Comparison of ENCODE assay signal across 1 cellular context in the genomic region with DNA sequence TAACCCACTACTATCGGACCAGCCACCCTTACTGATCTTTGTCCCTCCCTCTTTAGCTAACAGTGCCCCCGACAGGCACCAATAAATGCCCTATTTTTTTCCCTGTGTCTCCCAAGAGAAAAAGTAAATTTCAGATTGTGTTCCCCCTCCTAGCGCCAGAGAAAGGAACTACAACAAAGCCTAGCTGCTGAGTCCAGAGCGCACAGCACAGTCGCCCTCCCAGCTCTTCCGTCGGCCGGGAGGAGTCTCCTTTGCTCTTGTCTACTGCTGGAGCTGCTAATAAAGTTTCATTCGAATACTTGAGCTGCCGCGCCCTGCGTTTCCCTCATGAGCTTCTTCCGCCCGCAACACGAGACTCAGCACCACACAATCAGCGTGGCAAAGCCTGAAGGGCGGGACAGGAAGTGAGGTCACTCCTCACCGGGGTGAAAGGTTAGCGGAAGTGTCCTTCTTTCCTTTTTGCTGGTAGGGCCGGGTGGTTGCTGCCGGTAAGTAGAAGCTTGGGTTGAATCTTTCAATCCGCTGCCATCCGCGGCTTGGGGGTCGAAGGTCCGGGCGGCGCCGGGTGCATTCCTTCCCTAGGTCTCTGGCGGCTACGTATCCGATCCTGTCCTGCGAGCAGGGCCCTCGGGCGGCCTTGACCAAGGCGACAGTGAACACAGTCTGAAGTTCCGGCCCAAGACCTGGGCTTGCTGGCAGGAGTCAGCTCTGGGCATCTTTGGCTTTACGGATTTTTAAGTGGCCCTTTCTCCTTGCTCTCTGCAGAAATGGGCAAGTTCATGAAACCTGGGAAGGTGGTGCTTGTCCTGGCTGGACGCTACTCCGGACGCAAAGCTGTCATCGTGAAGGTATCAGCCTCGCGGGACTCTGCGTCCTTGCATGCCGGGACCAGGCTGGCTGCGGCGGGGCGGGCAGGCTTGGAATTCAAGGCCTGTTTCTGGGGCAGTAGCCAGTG.
TF ChIP-seq lines count a peak whose summit lies in the region.

A gene (plus strand): TSS at position 436 of the 955 bp plus-strand sequence. CDS start 332 bp downstream, at position 768.

TF ChIP-seq in HEK293, 187 proteins besides CTCF, POLR2A, EP300 and RAD21 (continued from another document and continues in another):
- TF ChIP-seq, protein P1, sequence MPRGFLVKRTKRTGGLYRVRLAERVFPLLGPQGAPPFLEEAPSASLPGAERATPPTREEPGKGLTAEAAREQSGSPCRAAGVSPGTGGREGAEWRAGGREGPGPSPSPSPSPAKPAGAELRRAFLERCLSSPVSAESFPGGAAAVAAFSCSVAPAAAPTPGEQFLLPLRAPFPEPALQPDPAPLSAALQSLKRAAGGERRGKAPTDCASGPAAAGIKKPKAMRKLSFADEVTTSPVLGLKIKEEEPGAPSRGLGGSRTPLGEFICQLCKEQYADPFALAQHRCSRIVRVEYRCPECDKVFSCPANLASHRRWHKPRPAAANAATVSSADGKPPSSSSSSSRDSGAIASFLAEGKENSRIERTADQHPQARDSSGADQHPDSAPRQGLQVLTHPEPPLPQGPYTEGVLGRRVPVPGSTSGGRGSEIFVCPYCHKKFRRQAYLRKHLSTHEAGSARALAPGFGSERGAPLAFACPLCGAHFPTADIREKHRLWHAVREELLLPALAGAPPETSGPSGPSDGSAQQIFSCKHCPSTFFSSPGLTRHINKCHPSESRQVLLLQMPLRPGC (tag by site-specific recombination; IDR thresholded peaks at IDR 0.05) = peak; percentile 98
- TF ChIP-seq, protein P2, sequence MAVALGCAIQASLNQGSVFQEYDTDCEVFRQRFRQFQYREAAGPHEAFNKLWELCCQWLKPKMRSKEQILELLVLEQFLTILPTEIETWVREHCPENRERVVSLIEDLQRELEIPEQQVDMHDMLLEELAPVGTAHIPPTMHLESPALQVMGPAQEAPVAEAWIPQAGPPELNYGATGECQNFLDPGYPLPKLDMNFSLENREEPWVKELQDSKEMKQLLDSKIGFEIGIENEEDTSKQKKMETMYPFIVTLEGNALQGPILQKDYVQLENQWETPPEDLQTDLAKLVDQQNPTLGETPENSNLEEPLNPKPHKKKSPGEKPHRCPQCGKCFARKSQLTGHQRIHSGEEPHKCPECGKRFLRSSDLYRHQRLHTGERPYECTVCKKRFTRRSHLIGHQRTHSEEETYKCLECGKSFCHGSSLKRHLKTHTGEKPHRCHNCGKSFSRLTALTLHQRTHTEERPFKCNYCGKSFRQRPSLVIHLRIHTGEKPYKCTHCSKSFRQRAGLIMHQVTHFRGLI (tag by site-specific recombination; IDR thresholded peaks at IDR 0.05) = peak; percentile 86
- TF ChIP-seq, protein P3, sequence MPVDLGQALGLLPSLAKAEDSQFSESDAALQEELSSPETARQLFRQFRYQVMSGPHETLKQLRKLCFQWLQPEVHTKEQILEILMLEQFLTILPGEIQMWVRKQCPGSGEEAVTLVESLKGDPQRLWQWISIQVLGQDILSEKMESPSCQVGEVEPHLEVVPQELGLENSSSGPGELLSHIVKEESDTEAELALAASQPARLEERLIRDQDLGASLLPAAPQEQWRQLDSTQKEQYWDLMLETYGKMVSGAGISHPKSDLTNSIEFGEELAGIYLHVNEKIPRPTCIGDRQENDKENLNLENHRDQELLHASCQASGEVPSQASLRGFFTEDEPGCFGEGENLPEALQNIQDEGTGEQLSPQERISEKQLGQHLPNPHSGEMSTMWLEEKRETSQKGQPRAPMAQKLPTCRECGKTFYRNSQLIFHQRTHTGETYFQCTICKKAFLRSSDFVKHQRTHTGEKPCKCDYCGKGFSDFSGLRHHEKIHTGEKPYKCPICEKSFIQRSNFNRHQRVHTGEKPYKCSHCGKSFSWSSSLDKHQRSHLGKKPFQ (tag by site-specific recombination; IDR thresholded peaks at IDR 0.05) = no peak
- TF ChIP-seq ZNF354C (tag by site-specific recombination; IDR thresholded peaks at IDR 0.05; ENCODE audit: borderline replicate concordance, low read depth) = no peak
- no peak for TF ChIP-seq ZNF658 (tag by site-specific recombination; IDR thresholded peaks at IDR 0.05)
- no peak for TF ChIP-seq ZNF585B (tag by site-specific recombination; IDR thresholded peaks at IDR 0.05)
- peak; percentile 95 for TF ChIP-seq ZBTB8A (tag by site-specific recombination; IDR thresholded peaks at IDR 0.05)
- TF ChIP-seq, protein P4, sequence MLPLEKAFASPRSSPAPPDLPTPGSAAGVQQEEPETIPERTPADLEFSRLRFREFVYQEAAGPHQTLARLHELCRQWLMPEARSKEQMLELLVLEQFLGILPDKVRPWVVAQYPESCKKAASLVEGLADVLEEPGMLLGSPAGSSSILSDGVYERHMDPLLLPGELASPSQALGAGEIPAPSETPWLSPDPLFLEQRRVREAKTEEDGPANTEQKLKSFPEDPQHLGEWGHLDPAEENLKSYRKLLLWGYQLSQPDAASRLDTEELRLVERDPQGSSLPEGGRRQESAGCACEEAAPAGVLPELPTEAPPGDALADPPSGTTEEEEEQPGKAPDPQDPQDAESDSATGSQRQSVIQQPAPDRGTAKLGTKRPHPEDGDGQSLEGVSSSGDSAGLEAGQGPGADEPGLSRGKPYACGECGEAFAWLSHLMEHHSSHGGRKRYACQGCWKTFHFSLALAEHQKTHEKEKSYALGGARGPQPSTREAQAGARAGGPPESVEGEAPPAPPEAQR (tag by site-specific recombination; IDR thresholded peaks at IDR 0.05) = 0 out of 2 replicates have a peak, but pooled peaks have one; percentile 48
- no peak for TF ChIP-seq ZNF626 (tag by site-specific recombination; IDR thresholded peaks at IDR 0.05)
- no peak for TF ChIP-seq ZNF670 (tag by site-specific recombination; IDR thresholded peaks at IDR 0.05; ENCODE audit: low read depth)
- TF ChIP-seq PRDM1 (tag by site-specific recombination; IDR thresholded peaks at IDR 0.05) = peak; percentile 52; the same call in 1 of the 2 replicates
- TF ChIP-seq, protein P5, sequence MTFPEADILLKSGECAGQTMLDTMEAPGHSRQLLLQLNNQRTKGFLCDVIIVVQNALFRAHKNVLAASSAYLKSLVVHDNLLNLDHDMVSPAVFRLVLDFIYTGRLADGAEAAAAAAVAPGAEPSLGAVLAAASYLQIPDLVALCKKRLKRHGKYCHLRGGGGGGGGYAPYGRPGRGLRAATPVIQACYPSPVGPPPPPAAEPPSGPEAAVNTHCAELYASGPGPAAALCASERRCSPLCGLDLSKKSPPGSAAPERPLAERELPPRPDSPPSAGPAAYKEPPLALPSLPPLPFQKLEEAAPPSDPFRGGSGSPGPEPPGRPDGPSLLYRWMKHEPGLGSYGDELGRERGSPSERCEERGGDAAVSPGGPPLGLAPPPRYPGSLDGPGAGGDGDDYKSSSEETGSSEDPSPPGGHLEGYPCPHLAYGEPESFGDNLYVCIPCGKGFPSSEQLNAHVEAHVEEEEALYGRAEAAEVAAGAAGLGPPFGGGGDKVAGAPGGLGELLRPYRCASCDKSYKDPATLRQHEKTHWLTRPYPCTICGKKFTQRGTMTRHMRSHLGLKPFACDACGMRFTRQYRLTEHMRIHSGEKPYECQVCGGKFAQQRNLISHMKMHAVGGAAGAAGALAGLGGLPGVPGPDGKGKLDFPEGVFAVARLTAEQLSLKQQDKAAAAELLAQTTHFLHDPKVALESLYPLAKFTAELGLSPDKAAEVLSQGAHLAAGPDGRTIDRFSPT (tag by site-specific recombination; IDR thresholded peaks at IDR 0.05) = peak; percentile 87
- TF ChIP-seq GLIS2 (tag by site-specific recombination; IDR thresholded peaks at IDR 0.05) = no peak
- TF ChIP-seq, protein P6, sequence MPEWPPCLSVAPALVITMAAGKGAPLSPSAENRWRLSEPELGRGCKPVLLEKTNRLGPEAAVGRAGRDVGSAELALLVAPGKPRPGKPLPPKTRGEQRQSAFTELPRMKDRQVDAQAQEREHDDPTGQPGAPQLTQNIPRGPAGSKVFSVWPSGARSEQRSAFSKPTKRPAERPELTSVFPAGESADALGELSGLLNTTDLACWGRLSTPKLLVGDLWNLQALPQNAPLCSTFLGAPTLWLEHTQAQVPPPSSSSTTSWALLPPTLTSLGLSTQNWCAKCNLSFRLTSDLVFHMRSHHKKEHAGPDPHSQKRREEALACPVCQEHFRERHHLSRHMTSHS (tag by site-specific recombination; IDR thresholded peaks at IDR 0.05) = no peak
- TF ChIP-seq ZNF146 (tag by site-specific recombination; IDR thresholded peaks at IDR 0.05) = peak; percentile 30
- peak; percentile 97 for TF ChIP-seq ZNF341 (tag by site-specific recombination; IDR thresholded peaks at IDR 0.05; ENCODE audit: low read depth)
- peak; percentile 23; the same call in 1 of the 2 replicates for TF ChIP-seq ZNF664 (tag by site-specific recombination; IDR thresholded peaks at IDR 0.05)
- peak; percentile 59 for TF ChIP-seq OSR2 (tag by site-specific recombination; IDR thresholded peaks at IDR 0.05)
- TF ChIP-seq, protein P7, sequence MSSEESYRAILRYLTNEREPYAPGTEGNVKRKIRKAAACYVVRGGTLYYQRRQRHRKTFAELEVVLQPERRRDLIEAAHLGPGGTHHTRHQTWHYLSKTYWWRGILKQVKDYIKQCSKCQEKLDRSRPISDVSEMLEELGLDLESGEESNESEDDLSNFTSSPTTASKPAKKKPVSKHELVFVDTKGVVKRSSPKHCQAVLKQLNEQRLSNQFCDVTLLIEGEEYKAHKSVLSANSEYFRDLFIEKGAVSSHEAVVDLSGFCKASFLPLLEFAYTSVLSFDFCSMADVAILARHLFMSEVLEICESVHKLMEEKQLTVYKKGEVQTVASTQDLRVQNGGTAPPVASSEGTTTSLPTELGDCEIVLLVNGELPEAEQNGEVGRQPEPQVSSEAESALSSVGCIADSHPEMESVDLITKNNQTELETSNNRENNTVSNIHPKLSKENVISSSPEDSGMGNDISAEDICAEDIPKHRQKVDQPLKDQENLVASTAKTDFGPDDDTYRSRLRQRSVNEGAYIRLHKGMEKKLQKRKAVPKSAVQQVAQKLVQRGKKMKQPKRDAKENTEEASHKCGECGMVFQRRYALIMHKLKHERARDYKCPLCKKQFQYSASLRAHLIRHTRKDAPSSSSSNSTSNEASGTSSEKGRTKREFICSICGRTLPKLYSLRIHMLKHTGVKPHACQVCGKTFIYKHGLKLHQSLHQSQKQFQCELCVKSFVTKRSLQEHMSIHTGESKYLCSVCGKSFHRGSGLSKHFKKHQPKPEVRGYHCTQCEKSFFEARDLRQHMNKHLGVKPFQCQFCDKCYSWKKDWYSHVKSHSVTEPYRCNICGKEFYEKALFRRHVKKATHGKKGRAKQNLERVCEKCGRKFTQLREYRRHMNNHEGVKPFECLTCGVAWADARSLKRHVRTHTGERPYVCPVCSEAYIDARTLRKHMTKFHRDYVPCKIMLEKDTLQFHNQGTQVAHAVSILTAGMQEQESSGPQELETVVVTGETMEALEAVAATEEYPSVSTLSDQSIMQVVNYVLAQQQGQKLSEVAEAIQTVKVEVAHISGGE (tag by site-specific recombination; conservative IDR thresholded peaks at IDR 0.05; ENCODE audit: low read depth) = peak; percentile 97
- TF ChIP-seq HOXC10 (CRISPR knock-in tag; IDR thresholded peaks at IDR 0.05) = peak; percentile 86; the same call in 1 of the 2 replicates
- TF ChIP-seq WT1 (tag by site-specific recombination; IDR thresholded peaks at IDR 0.05) = peak; percentile 88
- TF ChIP-seq, protein P8, sequence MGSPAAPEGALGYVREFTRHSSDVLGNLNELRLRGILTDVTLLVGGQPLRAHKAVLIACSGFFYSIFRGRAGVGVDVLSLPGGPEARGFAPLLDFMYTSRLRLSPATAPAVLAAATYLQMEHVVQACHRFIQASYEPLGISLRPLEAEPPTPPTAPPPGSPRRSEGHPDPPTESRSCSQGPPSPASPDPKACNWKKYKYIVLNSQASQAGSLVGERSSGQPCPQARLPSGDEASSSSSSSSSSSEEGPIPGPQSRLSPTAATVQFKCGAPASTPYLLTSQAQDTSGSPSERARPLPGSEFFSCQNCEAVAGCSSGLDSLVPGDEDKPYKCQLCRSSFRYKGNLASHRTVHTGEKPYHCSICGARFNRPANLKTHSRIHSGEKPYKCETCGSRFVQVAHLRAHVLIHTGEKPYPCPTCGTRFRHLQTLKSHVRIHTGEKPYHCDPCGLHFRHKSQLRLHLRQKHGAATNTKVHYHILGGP (tag by site-specific recombination; IDR thresholded peaks at IDR 0.05) = no peak
- peak; percentile 80 for TF ChIP-seq ZNF184 (tag by site-specific recombination; IDR thresholded peaks at IDR 0.05)
- TF ChIP-seq ZNF16 (tag by site-specific recombination; IDR thresholded peaks at IDR 0.05; ENCODE audit: low read depth) = no peak
- TF ChIP-seq ZNF2 (tag by site-specific recombination; IDR thresholded peaks at IDR 0.05) = peak; percentile 97
- TF ChIP-seq ZNF223 (tag by site-specific recombination; IDR thresholded peaks at IDR 0.05) = peak; percentile 74; the same call in 1 of the 2 replicates
- no peak for TF ChIP-seq ZNF211 (tag by site-specific recombination; IDR thresholded peaks at IDR 0.05; ENCODE audit: low read depth)
- TF ChIP-seq ZNF19 (tag by site-specific recombination; IDR thresholded peaks at IDR 0.05; ENCODE audit: low read depth) = no peak
- TF ChIP-seq SCRT2 (tag by site-specific recombination; IDR thresholded peaks at IDR 0.05) = peak; percentile 60
- TF ChIP-seq, protein P9, sequence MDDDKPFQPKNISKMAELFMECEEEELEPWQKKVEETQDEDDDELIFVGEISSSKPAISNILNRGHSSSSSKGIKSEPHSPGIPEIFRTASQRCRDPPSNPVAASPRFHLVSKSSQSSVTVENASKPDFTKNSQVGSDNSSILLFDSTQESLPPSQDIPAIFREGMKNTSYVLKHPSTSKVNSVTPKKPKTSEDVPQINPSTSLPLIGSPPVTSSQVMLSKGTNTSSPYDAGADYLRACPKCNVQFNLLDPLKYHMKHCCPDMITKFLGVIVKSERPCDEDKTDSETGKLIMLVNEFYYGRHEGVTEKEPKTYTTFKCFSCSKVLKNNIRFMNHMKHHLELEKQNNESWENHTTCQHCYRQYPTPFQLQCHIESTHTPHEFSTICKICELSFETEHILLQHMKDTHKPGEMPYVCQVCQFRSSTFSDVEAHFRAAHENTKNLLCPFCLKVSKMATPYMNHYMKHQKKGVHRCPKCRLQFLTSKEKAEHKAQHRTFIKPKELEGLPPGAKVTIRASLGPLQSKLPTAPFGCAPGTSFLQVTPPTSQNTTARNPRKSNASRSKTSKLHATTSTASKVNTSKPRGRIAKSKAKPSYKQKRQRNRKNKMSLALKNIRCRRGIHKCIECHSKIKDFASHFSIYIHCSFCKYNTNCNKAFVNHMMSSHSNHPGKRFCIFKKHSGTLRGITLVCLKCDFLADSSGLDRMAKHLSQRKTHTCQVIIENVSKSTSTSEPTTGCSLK (tag by site-specific recombination; IDR thresholded peaks at IDR 0.05) = no peak
- TF ChIP-seq ZNF677 (tag by site-specific recombination; IDR thresholded peaks at IDR 0.05) = no peak
- TF ChIP-seq, protein P10, sequence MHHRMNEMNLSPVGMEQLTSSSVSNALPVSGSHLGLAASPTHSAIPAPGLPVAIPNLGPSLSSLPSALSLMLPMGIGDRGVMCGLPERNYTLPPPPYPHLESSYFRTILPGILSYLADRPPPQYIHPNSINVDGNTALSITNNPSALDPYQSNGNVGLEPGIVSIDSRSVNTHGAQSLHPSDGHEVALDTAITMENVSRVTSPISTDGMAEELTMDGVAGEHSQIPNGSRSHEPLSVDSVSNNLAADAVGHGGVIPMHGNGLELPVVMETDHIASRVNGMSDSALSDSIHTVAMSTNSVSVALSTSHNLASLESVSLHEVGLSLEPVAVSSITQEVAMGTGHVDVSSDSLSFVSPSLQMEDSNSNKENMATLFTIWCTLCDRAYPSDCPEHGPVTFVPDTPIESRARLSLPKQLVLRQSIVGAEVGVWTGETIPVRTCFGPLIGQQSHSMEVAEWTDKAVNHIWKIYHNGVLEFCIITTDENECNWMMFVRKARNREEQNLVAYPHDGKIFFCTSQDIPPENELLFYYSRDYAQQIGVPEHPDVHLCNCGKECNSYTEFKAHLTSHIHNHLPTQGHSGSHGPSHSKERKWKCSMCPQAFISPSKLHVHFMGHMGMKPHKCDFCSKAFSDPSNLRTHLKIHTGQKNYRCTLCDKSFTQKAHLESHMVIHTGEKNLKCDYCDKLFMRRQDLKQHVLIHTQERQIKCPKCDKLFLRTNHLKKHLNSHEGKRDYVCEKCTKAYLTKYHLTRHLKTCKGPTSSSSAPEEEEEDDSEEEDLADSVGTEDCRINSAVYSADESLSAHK (tag by site-specific recombination; IDR thresholded peaks at IDR 0.05) = peak; percentile 64; the same call in 1 of the 2 replicates
- TF ChIP-seq ZNF623 (tag by site-specific recombination; IDR thresholded peaks at IDR 0.05) = peak; percentile 35
- peak; percentile 72 for TF ChIP-seq ZNF10 (tag by site-specific recombination; IDR thresholded peaks at IDR 0.05)
